18 cellular contexts compared by ENCODE assay signal in genomic region chr4:112150920-112151319, GRCh38. TPM values are rescaled to one million over a fixed set of nuclear protein-coding genes. Genes with fewer than 3 reads are reported as not detected.
DNase-seq lines count a peak whose midpoint lies in the region; ATAC-seq, FAIRE-seq and TF ChIP-seq lines count a peak whose summit lies in the region.
"Had no signal": no experiment of that assay in that cellular context is flagged by ENCODE, and none has a peak within 500 bp of the region (broad histone marks: within the 10 kb centered on the region; RNA-seq: fewer than 3 reads in every experiment).

No MANE protein-coding gene starts in this region.

- no peak overlapping the region for H3K27ac ChIP-seq in OCI-LY7 (ENCODE audit: low read depth, low read length, poor library complexity, severe bottlenecking)
- no peak overlapping the region for H3K27ac ChIP-seq in naive thymus-derived CD4-positive, alpha-beta T cell (ENCODE audit: low read depth, low read length)
- H3K27ac ChIP-seq: C4-2B, HL-60 had no signal

- POLR2A ChIA-PET in OCI-LY7 (lab: Charles Lee) = interaction anchor here (0.8 to 7.1 kb wide), 4 partner anchors 12 to 81 kb away, joined by 3 to 37 read pairs (median 3); no protein-coding TSS in a partner anchor
- POLR2A ChIA-PET in naive thymus-derived CD4-positive, alpha-beta T cell (lab: Charles Lee) = no interaction called here

- H3K9me3 Mint-ChIP-seq in naive thymus-derived CD4-positive, alpha-beta T cell = no peaks in the 10 kb centered on the region
- H3K9me3 Mint-ChIP-seq: CD4-positive, alpha-beta T cell; GM23338; HFFc6 had no signal

- H3K4me3 Mint-ChIP-seq in naive thymus-derived CD4-positive, alpha-beta T cell = no peak overlapping the region
- H3K4me3 Mint-ChIP-seq: CD4-positive, alpha-beta T cell; GM23338; HFFc6 had no signal

- H3K36me3 ChIP-seq in OCI-LY7 (ENCODE audit: insufficient read depth, low read length) = peaks cover 7% of the 10 kb centered on the region; the same call in 1 of the 2 replicates
- H3K36me3 ChIP-seq in naive thymus-derived CD4-positive, alpha-beta T cell (ENCODE audit: control insufficient read depth in 2 of 3, insufficient read depth in 3 of 3, low read length in 3 of 3) = peaks cover 0 to 1% (median 0%) of the 10 kb centered on the region in 3 experiments

- no peak overlapping the region for H3K4me3 ChIP-seq in OCI-LY7 (ENCODE audit: low read depth, low read length, poor library complexity, severe bottlenecking)
- no peak overlapping the region for H3K4me3 ChIP-seq in naive thymus-derived CD4-positive, alpha-beta T cell (ENCODE audit: low read length)
- H3K4me3 ChIP-seq: GM23338 had no signal

- H4K20me1 ChIP-seq in OCI-LY7 (ENCODE audit: insufficient read depth, low read length) = no peaks in the 10 kb centered on the region

- CTCF ChIA-PET in OCI-LY7 (lab: Charles Lee; ENCODE audit: unreplicated experiment) = no interaction called here
- CTCF ChIA-PET in naive thymus-derived CD4-positive, alpha-beta T cell (lab: Charles Lee) = no interaction called here

- BruUV-seq in OCI-LY7 (replicated peaks; lab: Mats Ljungman, UMichigan) = no TSS peak

- peaks cover 55% of the 10 kb centered on the region for H3K4me1 ChIP-seq in OCI-LY7 (ENCODE audit: insufficient read depth, low read length, poor library complexity, severe bottlenecking)
- H3K4me1 ChIP-seq in naive thymus-derived CD4-positive, alpha-beta T cell (ENCODE audit: control insufficient read depth in 2 of 2, insufficient read depth in 2 of 2, low read length in 2 of 2) = peaks cover 0 to 27% of the 10 kb centered on the region in 2 donors

- H2AFZ ChIP-seq in OCI-LY7 (ENCODE audit: low read length) = no peak overlapping the region
- H2AFZ ChIP-seq: GM23338 had no signal

- intact Hi-C loops in OCI-LY7 (cut with micrococcal nuclease; ENCODE audit: unreplicated experiment) = no loop called here
- intact Hi-C loops in naive thymus-derived CD4-positive, alpha-beta T cell (cut with micrococcal nuclease) = no loop called here

- no peak for DNase-seq in GM12891 (ENCODE audit: insufficient read length, low spot score)
- no peak for DNase-seq in GM19239 (ENCODE audit: insufficient read length, low spot score)
- no peak for DNase-seq in OCI-LY7 (ENCODE audit: low spot score)
- no peak for DNase-seq in naive thymus-derived CD4-positive, alpha-beta T cell
- DNase-seq in dermis blood vessel endothelial cell = no peak
- DNase-seq in stimulated activated CD4-positive, alpha-beta T cell treated with anti-CD3 and anti-CD28 coated beads, Interleukin-15, amount 100 ng/mL, for 24 hours = no peak
- DNase-seq: ACHN; CD4-positive, alpha-beta T cell; DMS153; DMS79; GF-D8; HCEC 1CT; HFFc6 had no signal

- H3K36me3 Mint-ChIP-seq in naive thymus-derived CD4-positive, alpha-beta T cell = peaks cover 0 to 4% (median 0%) of the 10 kb centered on the region in 5 donors

- FAIRE-seq in GM12891 (lab: Jason Lieb, UNC) (peak; percentile 56), GM19239 (lab: Jason Lieb, UNC) (peak; percentile 4)
- FAIRE-seq: A204.1, H54 had no signal

- H3K4me1 Mint-ChIP-seq in naive thymus-derived CD4-positive, alpha-beta T cell = peaks cover 25 to 69% (median 55%) of the 10 kb centered on the region in 7 donors

- H3K27me3 Mint-ChIP-seq in naive thymus-derived CD4-positive, alpha-beta T cell = peaks cover 0 to 5% (median 0%) of the 10 kb centered on the region in 5 donors
- H3K27me3 Mint-ChIP-seq: CD4-positive, alpha-beta T cell had no signal

- H3K4me2 ChIP-seq in OCI-LY7 (ENCODE audit: low read length) = peak overlapping the region; percentile 43
- H3K4me2 ChIP-seq: GM23338 had no signal

- no peak overlapping the region for H3K27ac Mint-ChIP-seq in naive thymus-derived CD4-positive, alpha-beta T cell
- H3K27ac Mint-ChIP-seq: CD4-positive, alpha-beta T cell; GM23338; HFFc6 had no signal

- no peak for TF ChIP-seq POLR2A in GM12891 (IDR thresholded peaks at IDR 0.05; ENCODE audit: low read depth, low read length)

- H3K27me3 ChIP-seq in naive thymus-derived CD4-positive, alpha-beta T cell (ENCODE audit: control insufficient read depth in 2 of 2, insufficient read depth in 2 of 2, low read length in 2 of 2) = no peaks in the 10 kb centered on the region

- peaks cover 59% of the 10 kb centered on the region for H3K79me2 ChIP-seq in OCI-LY7 (ENCODE audit: insufficient read depth, low read depth, low read length)

- TF ChIP-seq CTCF in OCI-LY7 (conservative IDR thresholded peaks at IDR 0.05; ENCODE audit: low read length) = no peak

- H3K9me2 ChIP-seq in OCI-LY7 (ENCODE audit: insufficient read depth, low read length) = no peaks in the 10 kb centered on the region

- no peaks in the 10 kb centered on the region for H3K9me3 ChIP-seq in OCI-LY7 (ENCODE audit: low read length)
- no peaks in the 10 kb centered on the region for H3K9me3 ChIP-seq in naive thymus-derived CD4-positive, alpha-beta T cell (ENCODE audit: control insufficient read depth in 2 of 3, low read length in 3 of 3)

- ATAC-seq in naive thymus-derived CD4-positive, alpha-beta T cell = no peak
- ATAC-seq: GM23338 had no signal

TF ChIP-seq in GM12891, 5 proteins besides CTCF, POLR2A, EP300 and RAD21:
- TF ChIP-seq PAX5 (IDR thresholded peaks at IDR 0.05; ENCODE audit: insufficient read depth, low read length, severe bottlenecking) = no peak
- TF ChIP-seq POU2F2 (IDR thresholded peaks at IDR 0.05; ENCODE audit: low read depth, low read length) = no peak
- no peak for TF ChIP-seq TAF1 (IDR thresholded peaks at IDR 0.05; ENCODE audit: low read depth, low read length)
- no peak for TF ChIP-seq POLR2AphosphoS5 (IDR thresholded peaks at IDR 0.05; ENCODE audit: low read depth, low read length)
- no peak for TF ChIP-seq SPI1 (IDR thresholded peaks at IDR 0.05; ENCODE audit: low read depth, low read length)

RNA-seq across cellular contexts. Expression of gene FAM241A, which starts 5.7 kb away (rescaled TPM):
- polyA plus RNA-seq in GM12891 (2012; ENCODE audit: low read depth, missing spikeins) = 2.5 TPM
- 2.1 and 2.5 TPM in 2 replicates for total RNA-seq in OCI-LY7 (2014; rRNA removed; shearing (Covaris generic))
- total RNA-seq in OCI-LY7 (2022) = 9.5 and 10.5 TPM in 2 replicates
- total RNA-seq in naive thymus-derived CD4-positive, alpha-beta T cell = 1 to 10 TPM; 1.2 to 2.4 (median 2.0) TPM
- polyA plus RNA-seq in naive thymus-derived CD4-positive, alpha-beta T cell = 1 to 10 TPM; 2.0 to 2.3 TPM
- 19.2 and 20.3 TPM in 2 replicates for total RNA-seq in dermis blood vessel endothelial cell
